ENCODE assay signal across 23 cellular contexts in genomic region chr1:205826407-205826806, GRCh38. TPM values are rescaled to one million over a fixed set of nuclear protein-coding genes. Genes with fewer than 3 reads are reported as not detected.
DNase-seq lines count a peak whose midpoint lies in the region; ATAC-seq, FAIRE-seq and TF ChIP-seq lines count a peak whose summit lies in the region.
"Had no signal": no experiment of that assay in that cellular context is flagged by ENCODE, and none has a peak within 500 bp of the region (broad histone marks: within the 10 kb centered on the region; RNA-seq: fewer than 3 reads in every experiment).

No MANE protein-coding gene starts in this region.

- no peak for TF ChIP-seq EP300 in HepG2 (IDR thresholded peaks at IDR 0.05; ENCODE audit: low read depth in 2 of 2, low read length in 2 of 2)
- no peak for TF ChIP-seq EP300 in HepG2 (CRISPR knock-in tag; IDR thresholded peaks at IDR 0.05; ENCODE audit: borderline replicate concordance)

- no peak for TF ChIP-seq CTCF in activated B cell treated with CpG ODN at 0.5 μM for 24 hours (IDR thresholded peaks at IDR 0.05)
- TF ChIP-seq CTCF in HepG2 (CRISPR knock-in tag; IDR thresholded peaks at IDR 0.05) = no peak

- H3K9ac ChIP-seq in HepG2 (ENCODE audit: insufficient read depth, low read depth, low read length) = no peak overlapping the region

- in situ Hi-C loops in HepG2 (cut with HindIII; ENCODE audit: extremely low pct_ligation_motif_present, low pct_unique_long_range_greater_than_20kb) = no loop called here

- POLR2A ChIA-PET in activated B cell treated with CpG ODN at 0.5 μM for 24 hours (lab: Charles Lee) (interaction anchor here (0.6 to 1.1 kb wide), 3 partner anchors 14 to 54 kb away, joined by 3 to 6 read pairs (median 3); partner anchors contain the start of gene SLC41A1), HepG2 (lab: Yijun Ruan, JAX) (no interaction called here)

- DNase-seq in Right ventricle myocardium inferior (ENCODE audit: missing footprints) (no peak), cardiac septum (ENCODE audit: low spot score) (no peak), activated B cell treated with CpG ODN at 0.5 μM for 24 hours (no peak), HepG2 (ENCODE audit: low spot score) (no peak), NCI-H1417 treated with DMSO at 0.1 percent for 48 hours (lab: John Stamatoyannopoulos, UW) (no peak), cerebellum (ENCODE audit: low spot score) (no peak), activated gamma-delta T cell treated with Interleukin-2 at 50 U/mL for 16 hours (no peak)
- DNase-seq in stimulated activated CD4-positive, alpha-beta T cell treated with anti-CD3 and anti-CD28 coated beads, Interleukin-4, amount 100 ng/mL, for 24 hours = no peak
- DNase-seq: activated CD4-positive, CD25-positive, alpha-beta regulatory T cell treated with anti-CD3 and anti-CD28 coated beads, Interleukin-2, amount 50 U/mL, for 72 hours; activated gamma-delta T cell; anterior cingulate cortex; DMS 273 treated with DMSO at 0.1 percent for 48 hours; mesenchymal stem cell; NCI-H1436 treated with DMSO at 0.1 percent for 48 hours; psoas muscle; tibial artery had no signal

- no peak overlapping the region for H3K4me2 ChIP-seq in HepG2 (ENCODE audit: low read depth, low read length)

- no TSS peak for BruUV-seq in HepG2 (replicated peaks; lab: Mats Ljungman, UMichigan)

- intact Hi-C loops in Right ventricle myocardium inferior (cut with DNase I) = no loop called here
- intact Hi-C loops in cardiac septum (cut with DNase I) = loop anchor here (2.0 kb wide), 1 partner anchor 24 kb away; no protein-coding TSS in a partner anchor
- intact Hi-C loops in activated B cell treated with CpG ODN at 0.5 μM for 24 hours (cut with micrococcal nuclease) = no loop called here
- intact Hi-C loops in HepG2 (cut with micrococcal nuclease; ENCODE audit: unreplicated experiment) = no loop called here

- H3K4me1 ChIP-seq in HepG2 (ENCODE audit: insufficient read depth, low read length) = no peaks in the 10 kb centered on the region
- H3K4me1 ChIP-seq: psoas muscle had no signal

- peaks cover 0 to 26% of the 10 kb centered on the region in 2 experiments; a peak in 2 of 5 replicates for H3K27me3 ChIP-seq in HepG2 (ENCODE audit: control insufficient read depth in 1 of 2, insufficient read depth in 2 of 2, low read length in 2 of 2)
- H3K27me3 ChIP-seq: tibial artery had no signal

- 0% methylated on average over 2 of the region's 2 CpGs for WGBS in HepG2 (ENCODE audit: low lambda C conversion rate)

- peaks cover 4% of the 10 kb centered on the region for H3K36me3 Mint-ChIP-seq in activated B cell treated with CpG ODN at 0.5 μM for 24 hours (ENCODE audit: low read depth)

- H3K36me3 ChIP-seq in HepG2 (replicated peaks in 1 of 2; ENCODE audit: control insufficient read depth in 1 of 2, insufficient read depth in 2 of 2, low read length in 2 of 2) = no peaks in the 10 kb centered on the region
- H3K36me3 ChIP-seq: tibial artery had no signal

- TF ChIP-seq RAD21 in HepG2 (CRISPR knock-in tag; IDR thresholded peaks at IDR 0.05) = no peak

- H3K4me3 Mint-ChIP-seq in activated B cell treated with CpG ODN at 0.5 μM for 24 hours = peak overlapping the region; percentile 26
- H3K4me3 Mint-ChIP-seq: natural killer cell treated with Interleukin-12 subunit alpha and Interleukin-12 subunit beta and Interleukin-15 and Interleukin-18, amount 100 ng/mL, for 72 hours had no signal

- peaks cover 39% of the 10 kb centered on the region for H3K4me1 Mint-ChIP-seq in activated B cell treated with CpG ODN at 0.5 μM for 24 hours

- H3K9me3 Mint-ChIP-seq in activated B cell treated with CpG ODN at 0.5 μM for 24 hours = peaks cover 8% of the 10 kb centered on the region

- H2AFZ ChIP-seq in HepG2 (ENCODE audit: low read length) = no peak overlapping the region

- no peak overlapping the region for H3K4me3 ChIP-seq in HepG2 (replicated peaks in 1 of 3; ENCODE audit: insufficient read depth in 1 of 3, low read depth in 2 of 3, low read length in 3 of 3)
- H3K4me3 ChIP-seq: psoas muscle, tibial artery had no signal

- H3K27ac ChIP-seq in HepG2 (ENCODE audit: extremely low read length, insufficient read depth, low read length) = no peak overlapping the region
- H3K27ac ChIP-seq: C4-2B, psoas muscle, tibial artery had no signal

- H3K27ac Mint-ChIP-seq in activated B cell treated with CpG ODN at 0.5 μM for 24 hours = peak overlapping the region; percentile 54
- H3K27ac Mint-ChIP-seq: natural killer cell treated with Interleukin-12 subunit alpha and Interleukin-12 subunit beta and Interleukin-15 and Interleukin-18, amount 100 ng/mL, for 72 hours had no signal

- H3K9me3 ChIP-seq in HepG2 (ENCODE audit: low read length) = no peaks in the 10 kb centered on the region
- H3K9me3 ChIP-seq: psoas muscle, tibial artery had no signal

- H4K20me1 ChIP-seq in HepG2 (ENCODE audit: insufficient read depth, low read length) = no peaks in the 10 kb centered on the region

- ATAC-seq in Right ventricle myocardium inferior (peak; percentile 89), activated B cell treated with CpG ODN at 0.5 μM for 24 hours (ENCODE audit: low read depth) (peak; percentile 70), HepG2 (no peak; the same call in 2 of the 3 replicates)
- ATAC-seq: natural killer cell treated with Interleukin-12 subunit alpha and Interleukin-12 subunit beta and Interleukin-15 and Interleukin-18, amount 100 ng/mL, for 72 hours had no signal

- CTCF ChIA-PET in activated B cell treated with CpG ODN at 0.5 μM for 24 hours (lab: Charles Lee) (interaction anchor here (1.1 to 1.7 kb wide), 4 partner anchors 9 to 151 kb away, joined by 3 to 5 read pairs (median 4); no protein-coding TSS in a partner anchor), HepG2 (lab: Yijun Ruan, JAX; ENCODE audit: low intra/inter-chr PET ratio, low total read pairs) (no interaction called here)

- H3K79me2 ChIP-seq in HepG2 (ENCODE audit: insufficient read depth, low read length) = no peaks in the 10 kb centered on the region

- no peak for FAIRE-seq in HepG2 (lab: Jason Lieb, UNC)
- FAIRE-seq: H54, HTR-8/SVneo, islet of Langerhans, RCC 7860 had no signal

- no peaks in the 10 kb centered on the region for H3K27me3 Mint-ChIP-seq in activated B cell treated with CpG ODN at 0.5 μM for 24 hours

- TF ChIP-seq POLR2A in HepG2 (IDR thresholded peaks at IDR 0.05; ENCODE audit: insufficient read depth in 1 of 2, low read depth in 2 of 2, low read length in 2 of 2) = no peak

RNA-seq across cellular contexts. Expression of gene SLC41A1, which starts 13.4 kb away (rescaled TPM):
- total RNA-seq in Right ventricle myocardium inferior = 458 TPM
- total RNA-seq in cardiac septum = 238 TPM
- total RNA-seq in activated B cell treated with CpG ODN at 0.5 μM for 24 hours = 31.2 and 32.4 TPM in 2 replicates
- 1.3 and 2.2 TPM in 2 replicates for total RNA-seq in HepG2 (2016; rRNA removed; fragmentation: Illumina TruSeq; extraction: Trizol)
- total RNA-seq in HepG2 (2016; cell fraction: cytosol; rRNA removed; fragmentation: Illumina TruSeq; extraction: Trizol; ENCODE audit: low read depth) = 0.26 and 0.30 TPM in 2 replicates
- total RNA-seq in HepG2 (2016; cell fraction: insoluble cytoplasmic fraction; rRNA removed; fragmentation: Illumina TruSeq; extraction: Trizol) = 1.7 TPM in 2 replicates
- total RNA-seq in HepG2 (2016; cell fraction: membrane; rRNA removed; fragmentation: Illumina TruSeq; extraction: Trizol) = 1.1 and 1.3 TPM in 2 replicates
- total RNA-seq in HepG2 (2016; cell fraction: nucleus; rRNA removed; fragmentation: Illumina TruSeq; extraction: Trizol) = 1.4 and 1.9 TPM in 2 replicates
- polyA plus RNA-seq in HepG2 (2011; rRNA removed) = 4.2 and 4.6 TPM in 2 replicates
- 2.6 and 2.8 TPM in 2 replicates for polyA plus RNA-seq in HepG2 (2011; cell fraction: cytosol; rRNA removed)
- polyA plus RNA-seq in HepG2 (2011; cell fraction: nucleus; rRNA removed) = 4.2 and 4.5 TPM in 2 replicates
- 2.7 and 3.9 TPM in 2 replicates for polyA plus RNA-seq in HepG2 (2012)
- 0.12 and 0.17 TPM in 2 replicates for polyA plus RNA-seq in HepG2 (2016; cell fraction: cytosol; fragmentation: Illumina TruSeq; extraction: Trizol; ENCODE audit: low read depth)
- polyA plus RNA-seq in HepG2 (2016; cell fraction: insoluble cytoplasmic fraction; fragmentation: Illumina TruSeq; extraction: Trizol; ENCODE audit: low read depth) = 2.1 and 2.5 TPM in 2 replicates
- polyA plus RNA-seq in HepG2 (2016; cell fraction: membrane; fragmentation: Illumina TruSeq; extraction: Trizol; ENCODE audit: low read depth) = 1.3 and 1.4 TPM in 2 replicates
- 2.8 and 4.2 TPM in 2 replicates for polyA plus RNA-seq in HepG2 (2016; cell fraction: nucleus; fragmentation: Illumina TruSeq; extraction: Trizol; ENCODE audit: insufficient read depth, low read depth)
- 5.4 and 35.6 TPM in 2 replicates for polyA minus RNA-seq in HepG2 (2011; rRNA and poly(A)+ RNA removed; ENCODE audit: low replicate concordance)
- polyA minus RNA-seq in HepG2 (2011; cell fraction: cytosol; rRNA and poly(A)+ RNA removed) = 1.5 and 2.0 TPM in 2 replicates
- polyA minus RNA-seq in HepG2 (2011; cell fraction: nucleus; rRNA and poly(A)+ RNA removed) = 2.4 and 2.6 TPM in 2 replicates
- total RNA-seq in cerebellum = 18.0 TPM

RNA-seq across cellular contexts. Expression of gene PM20D1, which starts 23.5 kb away (rescaled TPM):
- total RNA-seq in Right ventricle myocardium inferior (1.7 TPM), cardiac septum (1.7 TPM), activated B cell treated with CpG ODN at 0.5 μM for 24 hours (1.2 and 2.1 TPM in 2 replicates), HepG2 (2016; rRNA removed; fragmentation: Illumina TruSeq; extraction: Trizol) (not detected in 2 replicates), cerebellum (0.18 TPM)
- total RNA-seq in HepG2 (2016; cell fraction: cytosol; rRNA removed; fragmentation: Illumina TruSeq; extraction: Trizol; ENCODE audit: low read depth) = not detected in 2 replicates
- not detected in 2 replicates for total RNA-seq in HepG2 (2016; cell fraction: insoluble cytoplasmic fraction; rRNA removed; fragmentation: Illumina TruSeq; extraction: Trizol)
- not detected in 2 replicates for total RNA-seq in HepG2 (2016; cell fraction: membrane; rRNA removed; fragmentation: Illumina TruSeq; extraction: Trizol)
- total RNA-seq in HepG2 (2016; cell fraction: nucleus; rRNA removed; fragmentation: Illumina TruSeq; extraction: Trizol) = not detected in 2 replicates
- not detected in 2 replicates for polyA plus RNA-seq in HepG2 (2011; rRNA removed)
- not detected in 2 replicates for polyA plus RNA-seq in HepG2 (2011; cell fraction: cytosol; rRNA removed)
- not detected in 2 replicates for polyA plus RNA-seq in HepG2 (2011; cell fraction: nucleus; rRNA removed)
- not detected in 2 replicates for polyA plus RNA-seq in HepG2 (2012)
- not detected in 2 replicates for polyA plus RNA-seq in HepG2 (2016; cell fraction: cytosol; fragmentation: Illumina TruSeq; extraction: Trizol; ENCODE audit: low read depth)
- polyA plus RNA-seq in HepG2 (2016; cell fraction: insoluble cytoplasmic fraction; fragmentation: Illumina TruSeq; extraction: Trizol; ENCODE audit: low read depth) = not detected in 2 replicates
- polyA plus RNA-seq in HepG2 (2016; cell fraction: membrane; fragmentation: Illumina TruSeq; extraction: Trizol; ENCODE audit: low read depth) = not detected in 2 replicates
- polyA plus RNA-seq in HepG2 (2016; cell fraction: nucleus; fragmentation: Illumina TruSeq; extraction: Trizol; ENCODE audit: insufficient read depth, low read depth) = not detected in 2 replicates
- polyA minus RNA-seq in HepG2 (2011; rRNA and poly(A)+ RNA removed; ENCODE audit: low replicate concordance) = not detected in 2 replicates
- not detected in 2 replicates for polyA minus RNA-seq in HepG2 (2011; cell fraction: cytosol; rRNA and poly(A)+ RNA removed)
- polyA minus RNA-seq in HepG2 (2011; cell fraction: nucleus; rRNA and poly(A)+ RNA removed) = not detected in 2 replicates
- total RNA-seq: A673 had no signal

RNA-seq across cellular contexts. Expression of gene RAB29, which starts 51.1 kb away (rescaled TPM):
- total RNA-seq in Right ventricle myocardium inferior (16.6 TPM), cardiac septum (21.3 TPM), activated B cell treated with CpG ODN at 0.5 μM for 24 hours (149 and 156 TPM in 2 replicates), HepG2 (2016; rRNA removed; fragmentation: Illumina TruSeq; extraction: Trizol) (10.1 and 13.1 TPM in 2 replicates), cerebellum (3.4 TPM)
- 2.2 and 3.1 TPM in 2 replicates for total RNA-seq in HepG2 (2016; cell fraction: cytosol; rRNA removed; fragmentation: Illumina TruSeq; extraction: Trizol; ENCODE audit: low read depth)
- total RNA-seq in HepG2 (2016; cell fraction: insoluble cytoplasmic fraction; rRNA removed; fragmentation: Illumina TruSeq; extraction: Trizol) = 10.3 and 12.9 TPM in 2 replicates
- total RNA-seq in HepG2 (2016; cell fraction: membrane; rRNA removed; fragmentation: Illumina TruSeq; extraction: Trizol) = 5.6 and 7.8 TPM in 2 replicates
- total RNA-seq in HepG2 (2016; cell fraction: nucleus; rRNA removed; fragmentation: Illumina TruSeq; extraction: Trizol) = 4.6 and 6.6 TPM in 2 replicates
- 8.7 and 10.0 TPM in 2 replicates for polyA plus RNA-seq in HepG2 (2011; rRNA removed)
- polyA plus RNA-seq in HepG2 (2011; cell fraction: cytosol; rRNA removed) = 6.9 and 9.3 TPM in 2 replicates
- 4.6 and 5.0 TPM in 2 replicates for polyA plus RNA-seq in HepG2 (2011; cell fraction: nucleus; rRNA removed)
- 8.7 TPM in 2 replicates for polyA plus RNA-seq in HepG2 (2012)
- polyA plus RNA-seq in HepG2 (2016; cell fraction: cytosol; fragmentation: Illumina TruSeq; extraction: Trizol; ENCODE audit: low read depth) = 1.3 and 1.8 TPM in 2 replicates
- 13.6 and 13.7 TPM in 2 replicates for polyA plus RNA-seq in HepG2 (2016; cell fraction: insoluble cytoplasmic fraction; fragmentation: Illumina TruSeq; extraction: Trizol; ENCODE audit: low read depth)
- 4.8 TPM in 2 replicates for polyA plus RNA-seq in HepG2 (2016; cell fraction: membrane; fragmentation: Illumina TruSeq; extraction: Trizol; ENCODE audit: low read depth)
- polyA plus RNA-seq in HepG2 (2016; cell fraction: nucleus; fragmentation: Illumina TruSeq; extraction: Trizol; ENCODE audit: insufficient read depth, low read depth) = 10.6 and 12.0 TPM in 2 replicates
- polyA minus RNA-seq in HepG2 (2011; rRNA and poly(A)+ RNA removed; ENCODE audit: low replicate concordance) = 6.1 and 20.5 TPM in 2 replicates
- 4.6 and 5.8 TPM in 2 replicates for polyA minus RNA-seq in HepG2 (2011; cell fraction: cytosol; rRNA and poly(A)+ RNA removed)
- polyA minus RNA-seq in HepG2 (2011; cell fraction: nucleus; rRNA and poly(A)+ RNA removed) = 3.3 and 3.6 TPM in 2 replicates
